In the genomic region with DNA sequence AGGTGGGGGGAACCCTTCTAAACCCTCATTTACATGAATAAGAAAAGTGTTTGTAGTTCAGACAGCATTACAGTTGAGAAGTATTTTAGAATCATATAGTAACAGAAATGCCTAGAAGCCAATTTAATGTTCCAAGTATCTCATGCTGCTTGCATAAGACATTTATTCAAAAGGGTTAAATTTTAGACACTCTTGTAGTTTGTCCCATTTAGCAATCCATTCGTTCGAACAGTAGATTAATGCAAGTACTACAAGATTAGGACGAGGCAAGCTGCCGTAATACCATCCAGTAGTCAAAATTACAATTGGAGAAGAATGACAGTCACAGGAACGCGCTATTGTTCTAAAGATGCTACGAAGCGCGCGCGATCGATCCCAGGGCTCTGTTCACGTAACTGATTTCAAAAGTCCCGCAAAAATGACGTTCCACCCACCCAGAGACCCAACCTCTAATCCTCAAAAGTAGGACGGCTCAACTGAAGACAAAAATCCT, we compare ENCODE assay signal across 8 cellular contexts. TPM values are rescaled to one million over a fixed set of nuclear protein-coding genes. Genes with fewer than 3 reads are reported as not detected.
DNase-seq lines count a peak whose midpoint lies in the region; ATAC-seq, FAIRE-seq and TF ChIP-seq lines count a peak whose summit lies in the region.

No MANE protein-coding gene starts in this region.

- H3K36me3 Mint-ChIP-seq in activated T-cell treated with anti-CD3 and anti-CD28 coated beads, Interleukin-2, amount 50 U/mL, for 72 hours (ENCODE audit: insufficient read depth in 2 of 2), result peaks cover 1 to 6% of the 10 kb centered on the region in 2 donors

- no peak for TF ChIP-seq CTCF in coronary artery (IDR thresholded peaks at IDR 0.05)

- DNase-seq in activated T-cell treated with anti-CD3 and anti-CD28 coated beads, Interleukin-2, amount 50 U/mL, for 72 hours, result no peak
- no peak for DNase-seq in activated T-cell treated with anti-CD3 and anti-CD28 coated beads, Interleukin-2, amount 50 U/mL, for 48 hours
- peak; percentile 65 for DNase-seq in NCI-H82 treated with DMSO at 0.1 percent for 48 hours (lab: John Stamatoyannopoulos, UW; ENCODE audit: unreplicated experiment)
- DNase-seq in coronary artery (ENCODE audit: low spot score), result no peak
- DNase-seq in frontal cortex (ENCODE audit: low spot score in 2 of 2), result no peak
- no peak for DNase-seq in mesenteric fat pad (ENCODE audit: low spot score)

- H3K4me3 ChIP-seq in coronary artery, result peak overlapping the region; percentile 93
- H3K4me3 ChIP-seq in mononuclear cell (ENCODE audit: low read length), result peak overlapping the region; percentile 86

- no peaks in the 10 kb centered on the region for H3K27me3 Mint-ChIP-seq in activated T-cell treated with anti-CD3 and anti-CD28 coated beads, Interleukin-2, amount 50 U/mL, for 72 hours (ENCODE audit: low read depth)

- no peaks in the 10 kb centered on the region for H3K9me3 ChIP-seq in mononuclear cell (ENCODE audit: low read depth, low read length)

- H3K27me3 ChIP-seq in mononuclear cell (ENCODE audit: insufficient read depth, low read length), result no peaks in the 10 kb centered on the region

- H3K27ac Mint-ChIP-seq in activated T-cell treated with anti-CD3 and anti-CD28 coated beads, Interleukin-2, amount 50 U/mL, for 72 hours, result peak overlapping the region; percentile 70

- peak overlapping the region; percentile 98 for H3K27ac ChIP-seq in coronary artery

- peak; percentile 43 to 46 for ATAC-seq in activated T-cell treated with anti-CD3 and anti-CD28 coated beads, Interleukin-2, amount 50 U/mL, for 72 hours (replicated peaks in 1 of 2)
- peak; percentile 40 for ATAC-seq in HG03045 (IDR thresholded peaks at IDR 0.05; ENCODE audit: unreplicated experiment)

- H3K4me1 Mint-ChIP-seq in activated T-cell treated with anti-CD3 and anti-CD28 coated beads, Interleukin-2, amount 50 U/mL, for 72 hours (ENCODE audit: low read depth), result peaks cover 30% of the 10 kb centered on the region

- peaks cover 7% of the 10 kb centered on the region for H3K4me1 ChIP-seq in mononuclear cell (ENCODE audit: insufficient read depth, low read length)

- H3K9me3 Mint-ChIP-seq in activated T-cell treated with anti-CD3 and anti-CD28 coated beads, Interleukin-2, amount 50 U/mL, for 72 hours, result no peaks in the 10 kb centered on the region

- FAIRE-seq in frontal cortex (lab: Jason Lieb, UNC), result no peak

- H3K4me3 Mint-ChIP-seq in activated T-cell treated with anti-CD3 and anti-CD28 coated beads, Interleukin-2, amount 50 U/mL, for 72 hours, result peak overlapping the region; percentile 79 to 91

RNA-seq across cellular contexts. Expression of gene TMEM237, which starts 1.2 kb away (rescaled TPM):
- 10 to 100 TPM; 17.6 to 19.3 TPM for total RNA-seq in activated T-cell treated with anti-CD3 and anti-CD28 coated beads, Interleukin-2, amount 50 U/mL, for 72 hours
- 4.2 TPM for total RNA-seq in mononuclear cell
- total RNA-seq in frontal cortex, result 39.1 TPM
- total RNA-seq in mesenteric fat pad, result 14.7 TPM

RNA-seq across cellular contexts. Expression of gene MPP4, which starts 56.3 kb away (rescaled TPM):
- not detected for total RNA-seq in activated T-cell treated with anti-CD3 and anti-CD28 coated beads, Interleukin-2, amount 50 U/mL, for 72 hours
- under 0.01 TPM for total RNA-seq in mononuclear cell
- under 0.01 TPM for total RNA-seq in frontal cortex
- not detected for total RNA-seq in mesenteric fat pad
